8 cellular contexts compared by ENCODE assay signal in the genomic region with DNA sequence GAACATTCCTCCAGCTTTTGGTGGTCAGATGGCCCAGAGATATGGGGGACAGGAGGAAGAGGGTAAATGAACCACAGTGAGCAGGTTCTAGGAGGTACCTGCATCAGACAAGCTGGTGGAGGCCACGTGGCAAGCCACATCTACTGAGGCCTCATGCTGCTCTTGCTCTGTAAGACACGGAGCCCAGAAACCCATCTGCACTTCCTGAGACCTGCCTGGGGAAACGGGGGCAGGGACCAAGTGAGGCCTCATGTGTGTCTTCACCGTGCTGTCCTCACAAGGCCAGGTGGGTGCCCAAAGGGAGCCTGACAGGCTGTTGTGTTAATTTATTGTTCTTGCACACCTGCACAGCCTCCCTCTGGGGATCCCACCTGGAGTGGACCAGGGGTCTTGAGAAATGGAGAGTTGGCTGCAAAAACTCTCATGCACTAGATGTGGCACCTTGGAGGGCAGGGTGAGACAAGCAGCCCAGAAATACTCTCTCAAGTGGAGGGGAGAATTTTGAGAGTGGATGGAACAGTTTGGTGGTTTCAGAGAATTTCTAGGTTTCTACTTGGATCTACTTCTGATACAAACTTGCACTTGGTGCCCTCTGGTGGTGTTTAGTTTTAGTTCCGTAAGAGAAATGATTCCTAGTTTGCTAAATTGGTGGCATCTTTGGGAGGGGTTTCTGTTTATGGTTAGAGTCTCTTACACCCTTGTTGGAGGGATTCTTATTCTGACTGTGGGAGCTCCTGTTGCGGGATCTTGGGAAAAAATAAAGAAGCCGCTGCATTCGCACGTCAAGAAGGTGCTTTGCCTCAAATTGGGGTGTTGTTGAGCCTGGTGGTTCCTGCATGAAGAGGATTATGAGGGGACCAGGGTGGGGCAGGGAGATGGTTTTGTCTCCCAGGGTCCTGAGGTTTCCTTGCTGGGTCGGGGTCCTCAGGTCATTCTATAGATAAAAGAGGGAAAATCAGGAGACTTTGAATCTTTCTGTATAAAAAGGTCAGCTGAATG. TPM values are rescaled to one million over a fixed set of nuclear protein-coding genes. Genes with fewer than 3 reads are reported as not detected.
DNase-seq lines count a peak whose midpoint lies in the region; ATAC-seq and TF ChIP-seq lines count a peak whose summit lies in the region.

No MANE protein-coding gene starts in this region.

- intact Hi-C loops in heart left ventricle (cut with DNase I), result loop anchor here (1.0 to 10.0 kb wide), 9 partner anchors 51 to 1759 kb away; no protein-coding TSS in a partner anchor
- intact Hi-C loops in Right ventricle myocardium inferior (cut with DNase I), result loop anchor here (1.0 to 5.0 kb wide), 2 partner anchors 161 to 238 kb away; no protein-coding TSS in a partner anchor
- intact Hi-C loops in thyroid gland (cut with DNase I), result loop anchor here (2.0 kb wide), 1 partner anchor 239 kb away; no protein-coding TSS in a partner anchor
- intact Hi-C loops in stomach (cut with DNase I; ENCODE audit: low total_unique reads), result loop anchor here (5.0 to 10.0 kb wide), 2 partner anchors 159 to 241 kb away; no protein-coding TSS in a partner anchor

- H3K4me3 ChIP-seq in heart left ventricle (no peak overlapping the region), adipocyte (ENCODE audit: low read length) (no peak overlapping the region), thyroid gland (replicated peaks in 1 of 3) (no peak overlapping the region), stomach (no peak overlapping the region)

- H3K27ac ChIP-seq in heart left ventricle, result no peak overlapping the region
- no peak overlapping the region for H3K27ac ChIP-seq in thyroid gland
- no peak overlapping the region for H3K27ac ChIP-seq in stomach

- DNase-seq in heart left ventricle (no peak), Right ventricle myocardium inferior (ENCODE audit: missing footprints) (no peak), NCI-H1092 (lab: John Stamatoyannopoulos, UW) (peak; percentile 9), adipocyte (ENCODE audit: low read depth) (peak; percentile 88), hippocampal formation (lab: John Stamatoyannopoulos, UW) (peak; percentile 13 to 78), thyroid gland (peak; percentile 22 to 27), stomach (no peak)

- TF ChIP-seq CTCF in heart left ventricle (IDR thresholded peaks at IDR 0.05), result peak; percentile 29 to 68 (median 53)
- TF ChIP-seq CTCF in thyroid gland (IDR thresholded peaks at IDR 0.05), result peak in 5 of 6 experiments; percentile 13 to 71 (median 48)
- peak in 3 of 7 experiments; percentile 31 to 36 (median 35) for TF ChIP-seq CTCF in stomach (IDR thresholded peaks at IDR 0.05)

- H3K9ac ChIP-seq in adipocyte (ENCODE audit: low read length), result no peak overlapping the region

- peaks cover 0 to 11% (median 2%) of the 10 kb centered on the region in 9 donors for H3K27me3 ChIP-seq in heart left ventricle
- peaks cover 32% of the 10 kb centered on the region for H3K27me3 ChIP-seq in adipocyte (replicated peaks; ENCODE audit: control insufficient read depth, insufficient read depth, low read length)
- no peaks in the 10 kb centered on the region for H3K27me3 ChIP-seq in thyroid gland
- peaks cover 0 to 15% (median 0%) of the 10 kb centered on the region in 3 donors for H3K27me3 ChIP-seq in stomach

- H3K9me3 ChIP-seq in heart left ventricle (no peaks in the 10 kb centered on the region), adipocyte (ENCODE audit: control insufficient read depth, low read length) (no peaks in the 10 kb centered on the region), thyroid gland (no peaks in the 10 kb centered on the region), stomach (no peaks in the 10 kb centered on the region)

- ATAC-seq in heart left ventricle, result peak in 1 of 4 donors; percentile 50
- ATAC-seq in Right ventricle myocardium inferior, result no peak
- ATAC-seq in GM18870 (IDR thresholded peaks at IDR 0.05; ENCODE audit: unreplicated experiment), result no peak

- TF ChIP-seq EP300 in stomach (IDR thresholded peaks at IDR 0.05), result no peak

- WGBS in heart left ventricle, 4 donors, result 33 to 55% (median 39%) methylated on average over 8 to 10 of the region's 10 CpGs
- WGBS in thyroid gland, 2 donors, result 40 to 48% methylated on average over 10 of the region's 10 CpGs
- 34 to 43% (median 40%) methylated on average over 10 of the region's 10 CpGs for WGBS in stomach, 5 donors

- H3K36me3 ChIP-seq in heart left ventricle (no peaks in the 10 kb centered on the region), adipocyte (ENCODE audit: control insufficient read depth, insufficient read depth, low read length, severe bottlenecking) (no peaks in the 10 kb centered on the region), thyroid gland (no peaks in the 10 kb centered on the region), stomach (no peaks in the 10 kb centered on the region)

- H3K4me1 ChIP-seq in heart left ventricle (peaks cover 0 to 3% (median 0%) of the 10 kb centered on the region in 12 donors), adipocyte (ENCODE audit: control insufficient read depth, insufficient read depth, low read length) (no peaks in the 10 kb centered on the region), thyroid gland (no peaks in the 10 kb centered on the region), stomach (no peaks in the 10 kb centered on the region)

- TF ChIP-seq POLR2A in heart left ventricle (IDR thresholded peaks at IDR 0.05), result no peak
- TF ChIP-seq POLR2A in thyroid gland (IDR thresholded peaks at IDR 0.05), result no peak
- no peak for TF ChIP-seq POLR2A in stomach (IDR thresholded peaks at IDR 0.05)

RNA-seq across cellular contexts. Expression of a gene that starts 47.5 kb away (rescaled TPM):
- total RNA-seq in heart left ventricle (under 1 TPM in 1 of 9 donors, not detected in 8; 0.18 TPM), Right ventricle myocardium inferior (not detected), thyroid gland (not detected), stomach (under 1 TPM in 1 of 5 donors, not detected in 4; 0.73 TPM)
- polyA plus RNA-seq in heart left ventricle (not detected), stomach (under 1 TPM in 1 of 3 donors, not detected in 2; 0.13 TPM)

Comparison
In these comparisons a context has a peak if more than half of its experiments do, and no peak if none do; other contexts are left out.
1. DNase-seq: peak in NCI-H1092 (single experiment), adipocyte (single experiment), hippocampal formation (2 of 2) and thyroid gland (2 of 2); none in heart left ventricle (0 of 5), Right ventricle myocardium inferior (single experiment) and stomach (single experiment).